In the genomic region with DNA sequence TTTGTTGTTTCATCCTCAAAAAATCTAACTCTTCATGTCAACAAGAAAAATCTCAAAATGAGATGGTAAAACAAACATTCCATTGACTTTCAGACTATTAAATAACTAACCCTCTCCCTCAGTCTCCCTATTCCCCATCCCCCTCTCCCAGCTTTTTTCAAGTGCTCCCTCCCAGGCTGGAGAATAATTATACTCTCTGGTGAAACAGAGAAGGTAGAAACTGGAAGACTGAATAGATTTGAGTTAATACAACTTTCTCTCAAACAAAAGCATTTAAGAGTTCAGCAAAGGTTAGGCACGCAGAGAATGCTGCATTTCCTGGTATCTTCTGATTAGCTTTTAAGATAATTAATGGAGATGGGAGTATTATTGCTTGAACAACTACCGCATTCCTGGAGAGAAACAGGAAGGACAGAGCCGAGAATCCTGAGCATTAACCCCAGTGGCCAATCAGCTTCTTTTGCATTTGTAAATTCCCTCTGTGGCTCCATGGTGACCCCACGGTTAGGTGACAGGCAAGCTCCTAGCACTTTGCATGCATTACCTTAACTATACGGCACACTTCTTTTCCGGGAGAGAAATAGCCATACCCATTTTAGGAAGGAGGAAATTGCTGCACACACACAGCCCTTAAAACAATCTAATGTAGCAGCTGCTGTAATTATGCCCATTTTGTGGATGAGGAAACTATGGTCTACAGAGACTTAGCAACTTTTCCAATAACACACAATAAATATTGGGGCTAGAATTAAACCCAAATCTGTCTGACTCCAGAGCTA, we compare ENCODE assay signal across 18 cellular contexts.
DNase-seq lines count a peak whose midpoint lies in the region; ATAC-seq and TF ChIP-seq lines count a peak whose summit lies in the region.
"Had no signal": no experiment of that assay in that cellular context is flagged by ENCODE, and none has a peak within 500 bp of the region (broad histone marks: within the 10 kb centered on the region; RNA-seq: fewer than 3 reads in every experiment).

No MANE protein-coding gene starts in this region.

- H3K4me3 ChIP-seq in H7 (ENCODE audit: insufficient read depth, low read depth, low read length): no peak overlapping the region
- no peak overlapping the region for H3K4me3 ChIP-seq in OCI-LY7 (ENCODE audit: low read depth, low read length, poor library complexity, severe bottlenecking)
- peak overlapping the region; percentile 40; the same call in 1 of the 2 replicates for H3K4me3 ChIP-seq in iPS-20b (ENCODE audit: low read length)
- H3K4me3 ChIP-seq in neuronal stem cell (ENCODE audit: low read length in 2 of 2): peak overlapping the region in 1 of 2 donors; percentile 27
- no peak overlapping the region for H3K4me3 ChIP-seq in aorta (ENCODE audit: low read length in 2 of 2)
- H3K4me3 ChIP-seq: ascending aorta, sigmoid colon, SJSA1 had no signal

- no peaks in the 10 kb centered on the region for H4K20me1 ChIP-seq in OCI-LY7 (ENCODE audit: insufficient read depth, low read length)

- no peak overlapping the region for H4K91ac ChIP-seq in neuronal stem cell (ENCODE audit: low read depth, low read length, poor library complexity)

- H3K9ac ChIP-seq in iPS-20b (ENCODE audit: low read depth, low read length): peak overlapping the region; percentile 26; the same call in 1 of the 2 replicates
- H3K9ac ChIP-seq in neuronal stem cell (ENCODE audit: low read depth, low read length, poor library complexity): no peak overlapping the region

- no peaks in the 10 kb centered on the region for H3K79me2 ChIP-seq in OCI-LY7 (ENCODE audit: insufficient read depth, low read depth, low read length)

- BruUV-seq in OCI-LY7 (replicated peaks; lab: Mats Ljungman, UMichigan): no TSS peak

- intact Hi-C loops in OCI-LY7 (cut with micrococcal nuclease; ENCODE audit: unreplicated experiment): no loop called here
- intact Hi-C loops in aorta (cut with DNase I): no loop called here

- ATAC-seq in aorta (ENCODE audit: low FRiP score): no peak
- no peak for ATAC-seq in GM18873 (IDR thresholded peaks at IDR 0.05; ENCODE audit: low FRiP score, unreplicated experiment)
- ATAC-seq: CD8-positive, alpha-beta T cell; foreskin keratinocyte had no signal

- H3K4me1 ChIP-seq in OCI-LY7 (ENCODE audit: insufficient read depth, low read length, poor library complexity, severe bottlenecking) (no peaks in the 10 kb centered on the region), iPS-20b (ENCODE audit: insufficient read depth, low read length) (peaks cover 40% of the 10 kb centered on the region), neuronal stem cell (ENCODE audit: control insufficient read depth in 2 of 2, insufficient read depth in 1 of 2, low read depth in 1 of 2, low read length in 2 of 2) (peaks cover 9 to 14% of the 10 kb centered on the region in 2 donors), aorta (ENCODE audit: control insufficient read depth in 1 of 2, insufficient read depth in 2 of 2, low read length in 2 of 2) (no peaks in the 10 kb centered on the region)
- H3K4me1 ChIP-seq: ascending aorta, sigmoid colon had no signal

- no peaks in the 10 kb centered on the region for H3K79me1 ChIP-seq in neuronal stem cell (ENCODE audit: low read depth, low read length)

- no peak overlapping the region for H3K4me2 ChIP-seq in OCI-LY7 (ENCODE audit: low read length)
- H3K4me2 ChIP-seq in neuronal stem cell (ENCODE audit: insufficient read depth, low read length, poor library complexity, severe bottlenecking): no peak overlapping the region

- H3K18ac ChIP-seq in neuronal stem cell (ENCODE audit: low read length): no peak overlapping the region

- H3K27me3 ChIP-seq in H7 (ENCODE audit: control insufficient read depth, insufficient read depth, low read length): no peaks in the 10 kb centered on the region
- H3K27me3 ChIP-seq in iPS-20b (ENCODE audit: insufficient read depth, low read length): no peaks in the 10 kb centered on the region
- no peaks in the 10 kb centered on the region for H3K27me3 ChIP-seq in neuronal stem cell (ENCODE audit: control insufficient read depth in 3 of 3, insufficient read depth in 3 of 3, low read depth in 1 of 3, low read length in 3 of 3)
- H3K27me3 ChIP-seq in aorta (ENCODE audit: control insufficient read depth in 1 of 2, insufficient read depth in 2 of 2, low read length in 1 of 2): no peaks in the 10 kb centered on the region
- H3K27me3 ChIP-seq: ascending aorta, foreskin keratinocyte, sigmoid colon, SJSA1 had no signal

- H3K9me3 ChIP-seq in OCI-LY7 (ENCODE audit: low read length) (peaks cover 26% of the 10 kb centered on the region), iPS-20b (ENCODE audit: insufficient read depth, low read depth, low read length) (peaks cover 26% of the 10 kb centered on the region; the same call in 1 of the 2 replicates), neuronal stem cell (replicated peaks in 1 of 2; ENCODE audit: control insufficient read depth in 2 of 2, insufficient read depth in 1 of 2, low read depth in 1 of 2, low read length in 2 of 2) (peaks cover 2 to 6% of the 10 kb centered on the region in 2 donors), aorta (ENCODE audit: control insufficient read depth, low read length) (peaks cover 10% of the 10 kb centered on the region)

- WGBS in neuronal stem cell (ENCODE audit: extremely low coverage in 2 of 2, insufficient read length in 2 of 2, insufficient replicate concordance in 1 of 2), 2 donors: no CpG with 5 or more reads among the region's 6 CpGs
- WGBS in aorta, 2 donors: 22 to 23% methylated on average over 6 of the region's 6 CpGs

- no peak overlapping the region for H3K14ac ChIP-seq in neuronal stem cell (ENCODE audit: low read length)

- H2AFZ ChIP-seq in OCI-LY7 (ENCODE audit: low read length): peak overlapping the region; percentile 20; the same call in 1 of the 2 replicates
- peak overlapping the region; percentile 81 for H2AFZ ChIP-seq in neuronal stem cell (ENCODE audit: low read length)

- H4K8ac ChIP-seq in neuronal stem cell (ENCODE audit: low read depth, low read length): no peak overlapping the region

- H2BK5ac ChIP-seq in neuronal stem cell (ENCODE audit: low read length): no peak overlapping the region

- H2AK5ac ChIP-seq in neuronal stem cell (ENCODE audit: low read depth, low read length): no peak overlapping the region

- no peak overlapping the region for H3K23ac ChIP-seq in neuronal stem cell (ENCODE audit: low read depth, low read length, poor library complexity)

- DNase-seq in H7 (peak; percentile 86), OCI-LY7 (ENCODE audit: low spot score) (no peak), neuronal stem cell (ENCODE audit: low spot score) (no peak), aorta (no peak), NCI-H748 treated with DMSO at 0.1 percent for 48 hours (lab: John Stamatoyannopoulos, UW) (no peak)
- no peak for DNase-seq in activated CD8-positive, alpha-beta memory T cell treated with anti-CD3 and anti-CD28 coated beads, Interleukin-2, amount 50 U/mL, for 48 hours
- DNase-seq: activated CD4-positive, alpha-beta T cell treated with anti-CD3 and anti-CD28 coated beads for 4 hours; activated CD8-positive, alpha-beta memory T cell treated with anti-CD3 and anti-CD28 coated beads, Interleukin-2, amount 50 U/mL, for 4 hours; CD8-positive, alpha-beta T cell; foreskin keratinocyte; NCI-H187; NCI-H446 treated with DMSO at 0.1 percent for 48 hours; sigmoid colon; T1000 had no signal

- TF ChIP-seq CTCF in OCI-LY7 (conservative IDR thresholded peaks at IDR 0.05; ENCODE audit: low read length): no peak

- H2BK12ac ChIP-seq in neuronal stem cell (ENCODE audit: low read length): no peak overlapping the region

- no peak overlapping the region for H3K4ac ChIP-seq in neuronal stem cell (ENCODE audit: low read length)

- no peaks in the 10 kb centered on the region for H3K9me2 ChIP-seq in OCI-LY7 (ENCODE audit: insufficient read depth, low read length)

- no peak overlapping the region for H2BK15ac ChIP-seq in neuronal stem cell (ENCODE audit: low read length)

- POLR2A ChIA-PET in OCI-LY7 (lab: Charles Lee): interaction anchor here (0.5 to 2.7 kb wide), 2 partner anchors 12 to 887 kb away, joined by 3 to 11 read pairs; no protein-coding TSS in a partner anchor

- no peak overlapping the region for H2BK120ac ChIP-seq in neuronal stem cell (ENCODE audit: low read depth, low read length)

- CTCF ChIA-PET in OCI-LY7 (lab: Charles Lee; ENCODE audit: unreplicated experiment): no interaction called here

- H3K36me3 ChIP-seq in H7 (replicated peaks; ENCODE audit: control insufficient read depth, insufficient read depth, low read length): no peaks in the 10 kb centered on the region; the same call in 1 of the 2 replicates
- H3K36me3 ChIP-seq in OCI-LY7 (ENCODE audit: insufficient read depth, low read length): no peaks in the 10 kb centered on the region; the same call in 1 of the 2 replicates
- H3K36me3 ChIP-seq in iPS-20b (ENCODE audit: insufficient read depth, low read depth, low read length): no peaks in the 10 kb centered on the region
- H3K36me3 ChIP-seq in neuronal stem cell (replicated peaks in 1 of 2; ENCODE audit: control insufficient read depth in 2 of 2, insufficient read depth in 2 of 2, low read length in 2 of 2): no peaks in the 10 kb centered on the region
- H3K36me3 ChIP-seq in aorta (ENCODE audit: control insufficient read depth in 1 of 2, insufficient read depth in 2 of 2, low read length in 1 of 2): no peaks in the 10 kb centered on the region
- H3K36me3 ChIP-seq: ascending aorta, sigmoid colon, SJSA1 had no signal

- H3K27ac ChIP-seq in OCI-LY7 (ENCODE audit: low read depth, low read length, poor library complexity, severe bottlenecking): no peak overlapping the region
- peak overlapping the region; percentile 66 for H3K27ac ChIP-seq in iPS-20b (ENCODE audit: low read length)
- no peak overlapping the region for H3K27ac ChIP-seq in neuronal stem cell (replicated peaks; ENCODE audit: low read length)
- H3K27ac ChIP-seq in aorta (ENCODE audit: low read depth in 1 of 2, low read length in 2 of 2): no peak overlapping the region
- H3K27ac ChIP-seq: ascending aorta, foreskin keratinocyte, sigmoid colon, SJSA1 had no signal
